Comparison of ENCODE assay signal across 8 cellular contexts in the genomic region with DNA sequence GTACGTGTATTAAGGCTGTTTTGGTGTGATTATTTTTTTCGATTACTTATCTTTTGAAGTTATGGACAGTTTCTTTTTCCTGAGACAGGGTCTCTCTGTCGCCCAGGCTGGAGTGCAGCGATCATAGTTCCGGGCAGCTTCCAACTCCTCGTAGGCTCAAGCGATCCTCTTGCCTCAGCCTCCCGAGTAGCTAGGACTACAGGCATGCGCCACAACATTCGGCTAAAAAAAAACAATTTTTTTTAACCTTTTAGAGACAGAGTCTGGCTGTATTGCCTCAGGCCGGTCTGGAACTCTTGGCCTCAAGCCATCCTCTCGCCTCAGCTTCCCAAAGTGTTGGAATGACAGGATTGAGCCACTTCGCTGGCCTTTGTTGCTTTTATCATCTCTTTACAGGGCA. TPM values are rescaled to one million over a fixed set of nuclear protein-coding genes. Genes with fewer than 3 reads are reported as not detected.
DNase-seq lines count a peak whose midpoint lies in the region; ATAC-seq and TF ChIP-seq lines count a peak whose summit lies in the region.

No MANE protein-coding gene starts in this region.

- H3K4me3 ChIP-seq in ACC112 (ENCODE audit: low read depth, low read length), result peak overlapping the region; percentile 93
- peak overlapping the region; percentile 73 for H3K4me3 ChIP-seq in GM06990 (replicated peaks; ENCODE audit: low read depth, low read length)
- peak overlapping the region; percentile 72 to 80 for H3K4me3 ChIP-seq in SK-N-SH (ENCODE audit: low read depth in 2 of 2, low read length in 1 of 2)
- H3K4me3 ChIP-seq in esophagus (ENCODE audit: low read depth in 1 of 2, low read length in 2 of 2), result peak overlapping the region; percentile 13 to 96

- 8% methylated on average over 13 of the region's 13 CpGs for WGBS in SK-N-SH (ENCODE audit: low lambda C conversion rate)
- 19 to 20% methylated on average over 13 of the region's 13 CpGs for WGBS in esophagus, 2 donors

- peak overlapping the region; percentile 80 for H3K9ac ChIP-seq in SK-N-SH

- H3K4me1 Mint-ChIP-seq in osteocyte (ENCODE audit: unreplicated experiment), result peaks cover 29% of the 10 kb centered on the region

- CTCF ChIA-PET in SK-N-SH (lab: Yijun Ruan, JAX), result interaction anchor here (0.9 to 1.7 kb wide), 6 partner anchors 11 to 216 kb away, joined by 3 to 7 read pairs (median 3); a partner anchor contains a TSS

- H3K27me3 Mint-ChIP-seq in osteocyte (ENCODE audit: unreplicated experiment), result no peaks in the 10 kb centered on the region

- peaks cover 13% of the 10 kb centered on the region for H3K36me3 Mint-ChIP-seq in osteocyte (ENCODE audit: unreplicated experiment)

- H3K9me3 ChIP-seq in SK-N-SH (no peaks in the 10 kb centered on the region), esophagus (ENCODE audit: control insufficient read depth in 2 of 2, insufficient read depth in 1 of 2, low read depth in 1 of 2, low read length in 1 of 2) (no peaks in the 10 kb centered on the region)

- peak overlapping the region; percentile 98 for H3K27ac Mint-ChIP-seq in osteocyte (ENCODE audit: unreplicated experiment)

- TF ChIP-seq EP300 in SK-N-SH (IDR thresholded peaks at IDR 0.05; ENCODE audit: borderline replicate concordance in 1 of 2, low read depth in 1 of 2, low read length in 1 of 2), result no peak

- peak overlapping the region; percentile 96 for H3K4me3 Mint-ChIP-seq in osteocyte (ENCODE audit: unreplicated experiment)

- H2AFZ ChIP-seq in ACC112 (ENCODE audit: low read length, unreplicated experiment) (peak overlapping the region; percentile 33), SK-N-SH (ENCODE audit: low read depth) (peak overlapping the region; percentile 65)

- H3K4me1 ChIP-seq in ACC112 (ENCODE audit: control insufficient read depth, insufficient read depth, low read length, unreplicated experiment), result peaks cover 17% of the 10 kb centered on the region
- peaks cover 7 to 8% of the 10 kb centered on the region in 2 experiments; a peak in 3 of 4 replicates for H3K4me1 ChIP-seq in SK-N-SH (ENCODE audit: control insufficient read depth in 1 of 2, insufficient read depth in 2 of 2, low read depth in 1 of 2, low read length in 1 of 2)
- H3K4me1 ChIP-seq in esophagus (ENCODE audit: control insufficient read depth in 2 of 2, insufficient read depth in 2 of 2, low read length in 1 of 2), result no peaks in the 10 kb centered on the region

- no peaks in the 10 kb centered on the region for H3K9me2 ChIP-seq in SK-N-SH

- H3K4me2 ChIP-seq in SK-N-SH, result peak overlapping the region; percentile 78

- POLR2A ChIA-PET in SK-N-SH (lab: Yijun Ruan, JAX), result interaction anchor here (1.8 kb wide), 1 partner anchor 9 kb away, joined by 6 read pairs; no protein-coding TSS in a partner anchor

- DNase-seq in GM06990 (ENCODE audit: extremely low read depth, insufficient read length) (no peak), SK-N-SH (no peak), osteocyte (ENCODE audit: extremely low spot score, unreplicated experiment) (no peak), midbrain (lab: John Stamatoyannopoulos, UW) (no peak)

- no peak for TF ChIP-seq CTCF in GM06990 (IDR thresholded peaks at IDR 0.05; ENCODE audit: insufficient read depth, low read length, poor library complexity, severe bottlenecking)
- TF ChIP-seq CTCF in SK-N-SH (IDR thresholded peaks at IDR 0.05), result no peak
- no peak for TF ChIP-seq CTCF in osteocyte (IDR thresholded peaks at IDR 0.05)

- peaks cover 10% of the 10 kb centered on the region for H3F3A ChIP-seq in SK-N-SH (replicated peaks; ENCODE audit: insufficient read depth)

- H3K27me3 ChIP-seq in ACC112 (ENCODE audit: insufficient read depth, low read length), result no peaks in the 10 kb centered on the region
- no peaks in the 10 kb centered on the region for H3K27me3 ChIP-seq in GM06990 (replicated peaks; ENCODE audit: control insufficient read depth, insufficient read depth, low read length)
- no peaks in the 10 kb centered on the region for H3K27me3 ChIP-seq in SK-N-SH (ENCODE audit: insufficient read depth)
- H3K27me3 ChIP-seq in esophagus (ENCODE audit: control insufficient read depth in 1 of 2, insufficient read depth in 2 of 2, low read length in 2 of 2), result no peaks in the 10 kb centered on the region

- no peak for TF ChIP-seq RAD21 in SK-N-SH (IDR thresholded peaks at IDR 0.05; ENCODE audit: low read length)

- H3K79me2 ChIP-seq in ACC112 (ENCODE audit: control insufficient read depth, insufficient read depth, low read length, unreplicated experiment) (peaks cover 49% of the 10 kb centered on the region), SK-N-SH (ENCODE audit: insufficient read depth) (peaks cover 54% of the 10 kb centered on the region)

- H3K36me3 ChIP-seq in ACC112 (ENCODE audit: insufficient read depth, low read length) (peaks cover 7% of the 10 kb centered on the region), GM06990 (ENCODE audit: control insufficient read depth, insufficient read depth, low read length) (no peaks in the 10 kb centered on the region), SK-N-SH (replicated peaks in 1 of 2; ENCODE audit: control insufficient read depth in 1 of 2, insufficient read depth in 2 of 2, low read length in 1 of 2) (peaks cover 0 to 31% of the 10 kb centered on the region in 2 experiments), esophagus (ENCODE audit: control insufficient read depth in 2 of 2, insufficient read depth in 2 of 2, low read length in 1 of 2) (peaks cover 0 to 4% of the 10 kb centered on the region in 2 donors)

- H3K27ac ChIP-seq in ACC112 (ENCODE audit: low read depth, low read length) (peak overlapping the region; percentile 91), SK-N-SH (ENCODE audit: low read depth in 2 of 2, low read length in 1 of 2) (peak overlapping the region; percentile 71 to 81; a peak in 3 of 4 replicates), esophagus (ENCODE audit: low read depth in 2 of 2, low read length in 1 of 2) (peak overlapping the region; percentile 48 to 74)

- ATAC-seq in GM18498 (IDR thresholded peaks at IDR 0.05; ENCODE audit: unreplicated experiment), result no peak
- no peak for ATAC-seq in GM21723 (IDR thresholded peaks at IDR 0.05; ENCODE audit: unreplicated experiment)

- H3K9me3 Mint-ChIP-seq in osteocyte (ENCODE audit: unreplicated experiment), result no peaks in the 10 kb centered on the region

- no peaks in the 10 kb centered on the region for H4K20me1 ChIP-seq in SK-N-SH (ENCODE audit: insufficient read depth)

TF ChIP-seq in SK-N-SH, 30 proteins besides CTCF, POLR2A, EP300 and RAD21 (continues in another document):
- TF ChIP-seq GATA2 (CRISPR knock-in tag; IDR thresholded peaks at IDR 0.05) (no peak), SMC3 (IDR thresholded peaks at IDR 0.05; ENCODE audit: low read depth, low read length) (no peak), FOXJ3 (CRISPR knock-in tag; IDR thresholded peaks at IDR 0.05) (no peak), JUND (IDR thresholded peaks at IDR 0.05) (no peak), RXRA (IDR thresholded peaks at IDR 0.05; ENCODE audit: borderline replicate concordance, low read depth) (no peak), SIN3A (IDR thresholded peaks at IDR 0.05; ENCODE audit: borderline replicate concordance, low read depth, low read length) (no peak), YY1 (IDR thresholded peaks at IDR 0.05; ENCODE audit: low read depth) (no peak)
- TF ChIP-seq, protein P1, sequence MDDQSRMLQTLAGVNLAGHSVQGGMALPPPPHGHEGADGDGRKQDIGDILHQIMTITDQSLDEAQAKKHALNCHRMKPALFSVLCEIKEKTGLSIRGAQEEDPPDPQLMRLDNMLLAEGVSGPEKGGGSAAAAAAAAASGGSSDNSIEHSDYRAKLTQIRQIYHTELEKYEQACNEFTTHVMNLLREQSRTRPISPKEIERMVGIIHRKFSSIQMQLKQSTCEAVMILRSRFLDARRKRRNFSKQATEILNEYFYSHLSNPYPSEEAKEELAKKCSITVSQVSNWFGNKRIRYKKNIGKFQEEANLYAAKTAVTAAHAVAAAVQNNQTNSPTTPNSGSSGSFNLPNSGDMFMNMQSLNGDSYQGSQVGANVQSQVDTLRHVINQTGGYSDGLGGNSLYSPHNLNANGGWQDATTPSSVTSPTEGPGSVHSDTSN (IDR thresholded peaks at IDR 0.05), result no peak
- TF ChIP-seq, protein P2, sequence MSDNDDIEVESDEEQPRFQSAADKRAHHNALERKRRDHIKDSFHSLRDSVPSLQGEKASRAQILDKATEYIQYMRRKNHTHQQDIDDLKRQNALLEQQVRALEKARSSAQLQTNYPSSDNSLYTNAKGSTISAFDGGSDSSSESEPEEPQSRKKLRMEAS (IDR thresholded peaks at IDR 0.05; ENCODE audit: low read depth), result no peak
- TF ChIP-seq, protein P3, sequence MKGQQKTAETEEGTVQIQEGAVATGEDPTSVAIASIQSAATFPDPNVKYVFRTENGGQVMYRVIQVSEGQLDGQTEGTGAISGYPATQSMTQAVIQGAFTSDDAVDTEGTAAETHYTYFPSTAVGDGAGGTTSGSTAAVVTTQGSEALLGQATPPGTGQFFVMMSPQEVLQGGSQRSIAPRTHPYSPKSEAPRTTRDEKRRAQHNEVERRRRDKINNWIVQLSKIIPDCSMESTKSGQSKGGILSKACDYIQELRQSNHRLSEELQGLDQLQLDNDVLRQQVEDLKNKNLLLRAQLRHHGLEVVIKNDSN (IDR thresholded peaks at IDR 0.05; ENCODE audit: borderline replicate concordance, low read depth), result no peak
- TF ChIP-seq, protein P4, sequence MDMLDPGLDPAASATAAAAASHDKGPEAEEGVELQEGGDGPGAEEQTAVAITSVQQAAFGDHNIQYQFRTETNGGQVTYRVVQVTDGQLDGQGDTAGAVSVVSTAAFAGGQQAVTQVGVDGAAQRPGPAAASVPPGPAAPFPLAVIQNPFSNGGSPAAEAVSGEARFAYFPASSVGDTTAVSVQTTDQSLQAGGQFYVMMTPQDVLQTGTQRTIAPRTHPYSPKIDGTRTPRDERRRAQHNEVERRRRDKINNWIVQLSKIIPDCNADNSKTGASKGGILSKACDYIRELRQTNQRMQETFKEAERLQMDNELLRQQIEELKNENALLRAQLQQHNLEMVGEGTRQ (IDR thresholded peaks at IDR 0.05; ENCODE audit: borderline replicate concordance, low read depth, low read length), result no peak

RNA-seq across cellular contexts. Expression of a gene that starts 0.9 kb away (rescaled TPM):
- 18.6 and 21.5 TPM in 2 replicates for polyA plus RNA-seq in SK-N-SH (2012; rRNA removed)
- polyA plus RNA-seq in SK-N-SH (2012; cell fraction: cytosol; rRNA removed), result 30.8 and 45.8 TPM in 2 replicates
- 4.9 and 12.0 TPM in 2 replicates for polyA plus RNA-seq in SK-N-SH (2012; cell fraction: nucleus; rRNA removed)
- 10 to 100 TPM in 1 of 2 donors, 1 to 10 TPM in 1; 7.2 to 29.4 TPM for polyA plus RNA-seq in esophagus
- total RNA-seq in osteocyte, result 44.6 and 45.7 TPM in 2 replicates

RNA-seq across cellular contexts. Expression of a gene that starts 29.2 kb away (rescaled TPM):
- 13.0 and 18.8 TPM in 2 replicates for polyA plus RNA-seq in SK-N-SH (2012; rRNA removed)
- 14.9 and 16.2 TPM in 2 replicates for polyA plus RNA-seq in SK-N-SH (2012; cell fraction: cytosol; rRNA removed)
- polyA plus RNA-seq in SK-N-SH (2012; cell fraction: nucleus; rRNA removed), result 14.9 and 27.9 TPM in 2 replicates
- 10 to 100 TPM in 1 of 2 donors, 1 to 10 TPM in 1; 8.9 to 12.8 TPM for polyA plus RNA-seq in esophagus
- total RNA-seq in osteocyte, result 16.5 and 18.7 TPM in 2 replicates
